In the genomic region with DNA sequence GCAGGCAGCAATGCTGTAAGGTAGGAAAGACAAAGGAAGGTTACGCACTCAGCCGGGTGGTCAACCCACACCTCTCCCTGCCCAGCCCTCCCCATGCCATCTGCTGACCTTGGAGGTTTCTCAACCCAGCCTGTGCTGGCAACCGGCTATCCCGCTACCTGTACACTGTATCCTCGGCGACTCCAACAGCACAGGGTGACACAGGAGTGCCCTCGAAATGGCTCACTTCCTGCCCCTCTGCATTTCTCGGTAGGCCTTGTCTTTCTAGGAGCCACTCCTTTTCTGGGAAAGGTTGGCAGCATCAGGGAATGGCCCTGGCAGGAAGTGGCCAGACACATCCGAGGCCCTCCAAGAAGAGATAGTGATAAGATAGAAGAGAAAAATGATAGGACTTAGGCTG, we compare ENCODE assay signal across 29 cellular contexts.
"Had no signal": no experiment of that assay in that cellular context is flagged by ENCODE, and none has a peak within 500 bp of the region (broad histone marks: within the 10 kb centered on the region; RNA-seq: fewer than 3 reads in every experiment).

No MANE protein-coding gene starts in this region.

- H3K9me3 Mint-ChIP-seq: activated T-helper 2 cell treated with anti-CD3 and anti-CD28 coated beads, Interferon-gamma antibody, Interleukin-2, Interleukin-4, amounts not matched to agents 10 μg/mL and 5 μg/mL and 100 μg/mL, durations not matched to agents 14 hours and 24 hours and 36 hours; stimulated activated memory B cell treated with anti-CD40 and anti-IgM and Interleukin-4, amounts not matched to agents 10 μg/mL and 1 μg/mL and 100 μg/mL, for 72 hours had no signal

- H3K36me3 Mint-ChIP-seq: activated CD8-positive, alpha-beta memory T cell treated with anti-CD3 and anti-CD28 coated beads, Interleukin-2, amount 10 ng/mL, durations not matched to agents 7 days and 5 days; immature natural killer cell; stimulated activated memory B cell treated with anti-CD40 and anti-IgM and Interleukin-4, amounts not matched to agents 10 μg/mL and 1 μg/mL and 100 μg/mL, for 72 hours had no signal

- H3K4me3 ChIP-seq: body of pancreas, lung, skin epidermis had no signal

- H3K36me3 ChIP-seq: neutrophil had no signal

- ATAC-seq: activated CD4-positive, alpha-beta T cell treated with anti-CD3 and anti-CD28 coated beads for 36 hours; activated CD8-positive, alpha-beta memory T cell treated with anti-CD3 and anti-CD28 coated beads, Interleukin-2, amount 10 ng/mL, durations not matched to agents 7 days and 5 days; activated CD8-positive, alpha-beta T cell treated with anti-CD3 and anti-CD28 coated beads, Interleukin-2, amount 10 ng/mL, durations not matched to agents 7 days and 5 days; activated naive CD4-positive, alpha-beta T cell treated with anti-CD3 and anti-CD28 coated beads, Interleukin-2, amount 50 U/mL, for 72 hours; body of pancreas; esophagus mucosa; natural killer cell; sciatic nerve; stimulated activated memory B cell treated with anti-CD40 and anti-IgM and Interleukin-4, amounts not matched to agents 10 μg/mL and 1 μg/mL and 100 μg/mL, for 72 hours; stimulated activated naive CD8-positive, alpha-beta T cell treated with anti-CD3 and anti-CD28 coated beads, Interleukin-15, amount 100 ng/mL, for 72 hours; T-helper 17 cell had no signal

- H3K27me3 ChIP-seq: body of pancreas had no signal

- H3K27ac ChIP-seq: body of pancreas, neutrophil, skin epidermis had no signal

- H3K4me3 Mint-ChIP-seq: activated CD4-positive, alpha-beta T cell treated with anti-CD3 and anti-CD28 coated beads for 36 hours; activated CD8-positive, alpha-beta memory T cell treated with anti-CD3 and anti-CD28 coated beads, Interleukin-2, amount 10 ng/mL, durations not matched to agents 7 days and 5 days; activated CD8-positive, alpha-beta T cell treated with anti-CD3 and anti-CD28 coated beads, Interleukin-2, amount 10 ng/mL, durations not matched to agents 7 days and 5 days; immature natural killer cell; natural killer cell; stimulated activated memory B cell treated with anti-CD40 and anti-IgM and Interleukin-4, amounts not matched to agents 10 μg/mL and 1 μg/mL and 100 μg/mL, for 72 hours; stimulated activated naive CD8-positive, alpha-beta T cell treated with anti-CD3 and anti-CD28 coated beads, Interleukin-15, amount 100 ng/mL, for 72 hours; T-helper 17 cell had no signal

- H3K4me1 Mint-ChIP-seq: activated CD4-positive, alpha-beta T cell treated with anti-CD3 and anti-CD28 coated beads for 36 hours; immature natural killer cell; natural killer cell; stimulated activated memory B cell treated with anti-CD40 and anti-IgM and Interleukin-4, amounts not matched to agents 10 μg/mL and 1 μg/mL and 100 μg/mL, for 72 hours; stimulated activated naive CD8-positive, alpha-beta T cell treated with anti-CD3 and anti-CD28 coated beads, Interleukin-15, amount 100 ng/mL, for 72 hours; T-helper 17 cell had no signal

- DNase-seq: activated CD4-positive, alpha-beta T cell treated with anti-CD3 and anti-CD28 coated beads for 36 hours; activated CD4-positive, CD25-positive, alpha-beta regulatory T cell; activated CD8-positive, alpha-beta memory T cell treated with anti-CD3 and anti-CD28 coated beads, Interleukin-2, amount 10 ng/mL, durations not matched to agents 7 days and 5 days; activated CD8-positive, alpha-beta T cell treated with anti-CD3 and anti-CD28 coated beads, Interleukin-2, amount 10 ng/mL, durations not matched to agents 7 days and 5 days; activated naive CD4-positive, alpha-beta T cell; activated T-cell treated with anti-CD3 and anti-CD28 coated beads, Interleukin-2, amount 50 U/mL, for 48 hours; aorta; body of pancreas; caudate nucleus; foreskin fibroblast; head of caudate nucleus; hypothalamus; immature natural killer cell; kidney; mesendoderm; natural killer cell; stimulated activated CD4-positive, alpha-beta T cell treated with anti-CD3 and anti-CD28 coated beads, Interleukin-4, amount 100 ng/mL, for 24 hours; stimulated activated naive CD8-positive, alpha-beta T cell treated with anti-CD3 and anti-CD28 coated beads, Interleukin-15, amount 100 ng/mL, for 72 hours; substantia nigra; T-helper 17 cell had no signal

- H3K27ac Mint-ChIP-seq: activated CD4-positive, alpha-beta T cell treated with anti-CD3 and anti-CD28 coated beads for 36 hours; activated CD8-positive, alpha-beta memory T cell treated with anti-CD3 and anti-CD28 coated beads, Interleukin-2, amount 10 ng/mL, durations not matched to agents 7 days and 5 days; activated CD8-positive, alpha-beta T cell treated with anti-CD3 and anti-CD28 coated beads, Interleukin-2, amount 10 ng/mL, durations not matched to agents 7 days and 5 days; activated naive CD4-positive, alpha-beta T cell treated with anti-CD3 and anti-CD28 coated beads, Interleukin-2, amount 50 U/mL, for 72 hours; activated T-helper 2 cell treated with anti-CD3 and anti-CD28 coated beads, Interferon-gamma antibody, Interleukin-2, Interleukin-4, amounts not matched to agents 10 μg/mL and 5 μg/mL and 100 μg/mL, durations not matched to agents 14 hours and 24 hours and 36 hours; immature natural killer cell; natural killer cell; stimulated activated memory B cell treated with anti-CD40 and anti-IgM and Interleukin-4, amounts not matched to agents 10 μg/mL and 1 μg/mL and 100 μg/mL, for 72 hours; stimulated activated naive CD8-positive, alpha-beta T cell treated with anti-CD3 and anti-CD28 coated beads, Interleukin-15, amount 100 ng/mL, for 72 hours; T-helper 17 cell had no signal

- H3K9me3 ChIP-seq: body of pancreas, neutrophil had no signal

- H3K27me3 Mint-ChIP-seq: activated CD8-positive, alpha-beta memory T cell treated with anti-CD3 and anti-CD28 coated beads, Interleukin-2, amount 10 ng/mL, durations not matched to agents 7 days and 5 days; stimulated activated memory B cell treated with anti-CD40 and anti-IgM and Interleukin-4, amounts not matched to agents 10 μg/mL and 1 μg/mL and 100 μg/mL, for 72 hours; stimulated activated naive CD8-positive, alpha-beta T cell treated with anti-CD3 and anti-CD28 coated beads, Interleukin-15, amount 100 ng/mL, for 72 hours; T-helper 17 cell had no signal

- FAIRE-seq: endothelial cell of umbilical vein, kidney had no signal
